Comparison of ENCODE assay signal across 12 cellular contexts in the genomic region with DNA sequence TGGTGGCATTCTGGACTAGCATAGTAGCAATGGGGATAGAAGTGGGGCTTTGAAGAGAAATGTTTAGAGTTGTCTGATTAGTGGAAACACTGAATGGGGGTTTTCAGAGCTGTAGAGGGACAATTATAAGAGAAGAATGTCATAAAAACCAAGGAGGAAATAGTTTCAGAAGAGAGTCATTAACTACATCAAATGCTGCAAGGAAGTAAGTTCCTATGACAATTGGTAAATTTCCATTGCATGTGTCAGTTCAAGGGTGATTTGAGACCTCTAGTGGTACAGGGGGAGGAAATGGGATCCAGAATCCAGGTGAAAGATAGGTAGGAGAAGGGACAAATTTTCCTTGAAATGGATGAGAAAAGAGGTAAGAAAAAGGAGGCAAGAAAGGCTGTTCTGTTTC.
A peak's percentile ranks its signal among the peaks of the same experiment; 100 is the strongest.
DNase-seq lines count a peak whose midpoint lies in the region; ATAC-seq, FAIRE-seq and TF ChIP-seq lines count a peak whose summit lies in the region.
"Had no signal": no experiment of that assay in that cellular context is flagged by ENCODE, and none has a peak within 500 bp of the region (broad histone marks: within the 10 kb centered on the region; RNA-seq: fewer than 3 reads in every experiment).

No MANE protein-coding gene starts in this region.

- H3K27ac Mint-ChIP-seq in neural progenitor cell, result no peak overlapping the region

- DNase-seq in AG09309 (ENCODE audit: low read depth) (peak; percentile 41), H54 (ENCODE audit: insufficient read length, low spot score) (no peak), SW480 (ENCODE audit: low spot score) (peak; percentile 27), iPS-NIHi7 (ENCODE audit: extremely low spot score) (peak; percentile 31), NCI-H1092 (lab: John Stamatoyannopoulos, UW) (no peak), neural progenitor cell (ENCODE audit: low spot score) (no peak)
- no peak for DNase-seq in activated T-cell treated with anti-CD3 and anti-CD28 coated beads, Interleukin-2, amount 50 U/mL, for 4 hours
- DNase-seq: activated CD4-positive, CD25-positive, alpha-beta regulatory T cell treated with anti-CD3 and anti-CD28 coated beads, Interleukin-2, amount 50 U/mL, for 72 hours; aorta; NCI-H526 treated with DMSO at 0.1 percent for 48 hours had no signal

- no peak overlapping the region for H3K27ac ChIP-seq in neural progenitor cell
- H3K27ac ChIP-seq: HL-60 had no signal

- H3K27me3 Mint-ChIP-seq in activated T-cell treated with anti-CD3 and anti-CD28 coated beads, Interleukin-2, amount 50 U/mL, for 4 hours (ENCODE audit: low read depth), result peaks cover 6% of the 10 kb centered on the region
- H3K27me3 Mint-ChIP-seq in neural progenitor cell (ENCODE audit: insufficient read depth, low read depth), result no peaks in the 10 kb centered on the region

- no peaks in the 10 kb centered on the region for H4K20me1 ChIP-seq in neural progenitor cell (ENCODE audit: low read depth)

- peaks cover 7% of the 10 kb centered on the region for H3K4me1 Mint-ChIP-seq in activated T-cell treated with anti-CD3 and anti-CD28 coated beads, Interleukin-2, amount 50 U/mL, for 4 hours (ENCODE audit: low read depth)
- no peaks in the 10 kb centered on the region for H3K4me1 Mint-ChIP-seq in neural progenitor cell

- no peaks in the 10 kb centered on the region for H3F3A ChIP-seq in neural progenitor cell (ENCODE audit: low read depth)

- H3K4me3 ChIP-seq in AG09309 (ENCODE audit: control insufficient read depth, low read depth, low read length), result no peak overlapping the region
- H3K4me3 ChIP-seq in neural progenitor cell, result no peak overlapping the region

- no peak overlapping the region for H3K9ac ChIP-seq in neural progenitor cell

- no peaks in the 10 kb centered on the region for H3K9me3 Mint-ChIP-seq in activated T-cell treated with anti-CD3 and anti-CD28 coated beads, Interleukin-2, amount 50 U/mL, for 4 hours
- H3K9me3 Mint-ChIP-seq in neural progenitor cell, result no peaks in the 10 kb centered on the region

- no peak overlapping the region for H3K4me2 ChIP-seq in neural progenitor cell

- no peaks in the 10 kb centered on the region for H3K4me1 ChIP-seq in neural progenitor cell

- H3K4me3 Mint-ChIP-seq in activated T-cell treated with anti-CD3 and anti-CD28 coated beads, Interleukin-2, amount 50 U/mL, for 4 hours, result no peak overlapping the region
- no peak overlapping the region for H3K4me3 Mint-ChIP-seq in neural progenitor cell

- no peak for TF ChIP-seq POLR2A in H54 (IDR thresholded peaks at IDR 0.05; ENCODE audit: low read depth, low read length)

- TF ChIP-seq CTCF in AG09309 (IDR thresholded peaks at IDR 0.05; ENCODE audit: control insufficient read depth, insufficient read depth, low read depth, low read length, missing control alignments) (peak; percentile 51), neural progenitor cell (IDR thresholded peaks at IDR 0.05) (no peak)

- H3K36me3 ChIP-seq in neural progenitor cell, result no peaks in the 10 kb centered on the region

- H3K9me3 ChIP-seq in neural progenitor cell (ENCODE audit: low read depth), result no peaks in the 10 kb centered on the region

- no peaks in the 10 kb centered on the region for H3K27me3 ChIP-seq in neural progenitor cell

- H3K36me3 Mint-ChIP-seq in activated T-cell treated with anti-CD3 and anti-CD28 coated beads, Interleukin-2, amount 50 U/mL, for 4 hours (ENCODE audit: insufficient read depth), result no peaks in the 10 kb centered on the region
- no peaks in the 10 kb centered on the region for H3K36me3 Mint-ChIP-seq in neural progenitor cell

- H2AFZ ChIP-seq in neural progenitor cell (replicated peaks), result no peak overlapping the region

- ATAC-seq in HG03520 (IDR thresholded peaks at IDR 0.05; ENCODE audit: unreplicated experiment), result no peak
- no peak for ATAC-seq in activated T-cell treated with anti-CD3 and anti-CD28 coated beads, Interleukin-2, amount 50 U/mL, for 4 hours

- no peaks in the 10 kb centered on the region for H3K79me2 ChIP-seq in neural progenitor cell (ENCODE audit: low read depth)

- FAIRE-seq in H54 (lab: Jason Lieb, UNC), result peak; percentile 70

Comparison
In these comparisons a context has a peak if more than half of its experiments do, and no peak if none do; other contexts are left out.
1. DNase-seq: peak in AG09309 (single experiment), SW480 (single experiment) and iPS-NIHi7 (single experiment); none in H54 (single experiment), activated T-cell treated with anti-CD3 and anti-CD28 coated beads, Interleukin-2, amount 50 U/mL, for 4 hours (single experiment), NCI-H1092 (single experiment) and neural progenitor cell (single experiment).